ENCODE assay signal across 9 cellular contexts in the genomic region with DNA sequence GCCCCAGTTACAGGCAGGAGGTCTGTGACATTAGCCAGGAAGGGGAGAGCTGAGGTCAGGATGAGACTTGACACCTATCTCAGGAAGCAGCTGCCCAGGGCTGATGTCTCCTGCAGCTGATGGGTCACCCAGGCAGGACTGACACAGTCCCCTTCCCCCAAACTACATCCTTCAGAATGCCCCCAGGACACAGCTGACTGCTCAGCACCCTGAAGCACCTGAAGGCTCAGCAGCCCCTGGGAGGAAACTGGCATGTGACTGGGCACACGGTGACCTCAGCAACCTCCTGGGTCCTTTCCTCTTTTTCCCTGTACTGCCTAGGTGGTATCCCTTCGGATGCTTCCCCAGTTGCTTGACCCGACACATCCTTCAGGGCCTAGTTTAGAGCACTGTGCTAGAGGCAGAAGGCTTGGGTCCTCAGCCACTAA. TPM values are rescaled to one million over a fixed set of nuclear protein-coding genes. Genes with fewer than 3 reads are reported as not detected.
A peak's percentile ranks its signal among the peaks of the same experiment; 100 is the strongest.
DNase-seq lines count a peak whose midpoint lies in the region; ATAC-seq and TF ChIP-seq lines count a peak whose summit lies in the region.
"Had no signal": no experiment of that assay in that cellular context is flagged by ENCODE, and none has a peak within 500 bp of the region (broad histone marks: within the 10 kb centered on the region; RNA-seq: fewer than 3 reads in every experiment).

No MANE protein-coding gene starts in this region.

- peak overlapping the region; percentile 77 for H3K4me3 Mint-ChIP-seq in activated CD8-positive, alpha-beta memory T cell treated with anti-CD3 and anti-CD28 coated beads, Interleukin-2, amount 10 ng/mL, durations not matched to agents 7 days and 5 days

- WGBS in right lobe of liver (ENCODE audit: insufficient coverage, low coverage, low lambda C conversion rate, missing lambda C conversion rate): 16% methylated on average over 3 of the region's 3 CpGs
- WGBS in thyroid gland, 2 donors: 52 to 88% methylated on average over 3 of the region's 3 CpGs

- TF ChIP-seq POLR2A in right lobe of liver (IDR thresholded peaks at IDR 0.05) (no peak), thyroid gland (IDR thresholded peaks at IDR 0.05) (no peak)

- no peaks in the 10 kb centered on the region for H3K36me3 Mint-ChIP-seq in activated CD8-positive, alpha-beta memory T cell treated with anti-CD3 and anti-CD28 coated beads, Interleukin-2, amount 10 ng/mL, durations not matched to agents 7 days and 5 days

- intact Hi-C loops in right lobe of liver (cut with DNase I) (no loop called here), thyroid gland (cut with DNase I) (no loop called here)

- peak overlapping the region; percentile 91 to 99 (median 97) for H3K27ac ChIP-seq in right lobe of liver
- peak overlapping the region; percentile 93 to 98 (median 97) for H3K27ac ChIP-seq in thyroid gland

- H3K9me3 ChIP-seq in right lobe of liver: no peaks in the 10 kb centered on the region
- no peaks in the 10 kb centered on the region for H3K9me3 ChIP-seq in thyroid gland

- H3K4me1 Mint-ChIP-seq in activated CD8-positive, alpha-beta memory T cell treated with anti-CD3 and anti-CD28 coated beads, Interleukin-2, amount 10 ng/mL, durations not matched to agents 7 days and 5 days: peaks cover 45% of the 10 kb centered on the region

- TF ChIP-seq CTCF in astrocyte of the spinal cord (IDR thresholded peaks at IDR 0.05; ENCODE audit: low read depth, low read length) (no peak), right lobe of liver (IDR thresholded peaks at IDR 0.05) (no peak), thyroid gland (IDR thresholded peaks at IDR 0.05) (no peak)

- H3K27me3 ChIP-seq in right lobe of liver: no peaks in the 10 kb centered on the region
- no peaks in the 10 kb centered on the region for H3K27me3 ChIP-seq in thyroid gland

- in situ Hi-C loops in astrocyte of the spinal cord (cut with HindIII; ENCODE audit: low sequenced_read_pairs): no loop called here

- H3K36me3 ChIP-seq in right lobe of liver (no peaks in the 10 kb centered on the region), thyroid gland (no peaks in the 10 kb centered on the region)

- H3K4me3 ChIP-seq in astrocyte of the spinal cord (ENCODE audit: low read depth, low read length) (peak overlapping the region; percentile 89), right lobe of liver (peak overlapping the region; percentile 78 to 90 (median 84)), thyroid gland (replicated peaks in 1 of 3) (peak overlapping the region in 2 of 3 donors; percentile 0 to 68)

- H3K4me1 ChIP-seq in right lobe of liver (peaks cover 0 to 25% (median 3%) of the 10 kb centered on the region in 4 donors), thyroid gland (peaks cover 57 to 66% of the 10 kb centered on the region in 2 donors)

- H3K9me3 Mint-ChIP-seq in activated CD8-positive, alpha-beta memory T cell treated with anti-CD3 and anti-CD28 coated beads, Interleukin-2, amount 10 ng/mL, durations not matched to agents 7 days and 5 days (ENCODE audit: low read depth): no peaks in the 10 kb centered on the region

- no peak for ATAC-seq in activated CD8-positive, alpha-beta memory T cell treated with anti-CD3 and anti-CD28 coated beads, Interleukin-2, amount 10 ng/mL, durations not matched to agents 7 days and 5 days
- ATAC-seq in right lobe of liver: no peak
- ATAC-seq in GM19455 (IDR thresholded peaks at IDR 0.05; ENCODE audit: unreplicated experiment): no peak
- ATAC-seq in HG02759 (IDR thresholded peaks at IDR 0.05; ENCODE audit: unreplicated experiment): no peak

- no peaks in the 10 kb centered on the region for H3K27me3 Mint-ChIP-seq in activated CD8-positive, alpha-beta memory T cell treated with anti-CD3 and anti-CD28 coated beads, Interleukin-2, amount 10 ng/mL, durations not matched to agents 7 days and 5 days

- no peak overlapping the region for H3K27ac Mint-ChIP-seq in activated CD8-positive, alpha-beta memory T cell treated with anti-CD3 and anti-CD28 coated beads, Interleukin-2, amount 10 ng/mL, durations not matched to agents 7 days and 5 days

- CTCF ChIA-PET in activated CD8-positive, alpha-beta memory T cell treated with anti-CD3 and anti-CD28 coated beads, Interleukin-2, amount 10 ng/mL, durations not matched to agents 7 days and 5 days (lab: Charles Lee): interaction anchor here (1.1 to 4.3 kb wide), 11 partner anchors 10 to 91 kb away, joined by 3 to 39 read pairs (median 6); a partner anchor contains a TSS

- no peak for DNase-seq in activated CD8-positive, alpha-beta memory T cell treated with anti-CD3 and anti-CD28 coated beads, Interleukin-2, amount 10 ng/mL, durations not matched to agents 7 days and 5 days
- no peak for DNase-seq in activated CD8-positive, alpha-beta memory T cell treated with anti-CD3 and anti-CD28 coated beads for 24 hours
- DNase-seq in astrocyte of the spinal cord (ENCODE audit: low read depth, low spot score): no peak
- no peak for DNase-seq in right lobe of liver
- DNase-seq in thyroid gland: peak; percentile 38 to 39
- DNase-seq in ureter (ENCODE audit: low spot score): no peak

RNA-seq across cellular contexts. Expression of a gene that starts 1.9 kb away (rescaled TPM):
- total RNA-seq in activated CD8-positive, alpha-beta memory T cell treated with anti-CD3 and anti-CD28 coated beads, Interleukin-2, amount 10 ng/mL, durations not matched to agents 7 days and 5 days: 10 to 100 TPM; 15.0 to 50.7 TPM
- total RNA-seq in right lobe of liver: 100 to 1,000 TPM in 4 of 6 experiments, 10 to 100 TPM in 2; 84.3 to 373 (median 116) TPM
- 100 to 1,000 TPM in 1 of 4 donors, 10 to 100 TPM in 3; 35.5 to 101 (median 63.3) TPM for total RNA-seq in thyroid gland
- 215 TPM for total RNA-seq in ureter

RNA-seq across cellular contexts. Expression of a gene that starts 16.7 kb away (rescaled TPM):
- 10 to 100 TPM; 19.6 to 24.9 TPM for total RNA-seq in activated CD8-positive, alpha-beta memory T cell treated with anti-CD3 and anti-CD28 coated beads, Interleukin-2, amount 10 ng/mL, durations not matched to agents 7 days and 5 days
- total RNA-seq in right lobe of liver (10 to 100 TPM; 16.6 to 26.2 (median 20.8) TPM), thyroid gland (10 to 100 TPM; 52.7 to 86.1 (median 76.6) TPM), ureter (28.8 TPM)

RNA-seq across cellular contexts. Expression of a gene that starts 31.8 kb away (rescaled TPM):
- total RNA-seq in activated CD8-positive, alpha-beta memory T cell treated with anti-CD3 and anti-CD28 coated beads, Interleukin-2, amount 10 ng/mL, durations not matched to agents 7 days and 5 days: under 1 TPM in 1 of 2 experiments, not detected in 1; 0.15 TPM
- total RNA-seq in right lobe of liver: not detected
- not detected for total RNA-seq in thyroid gland
- total RNA-seq in ureter: 1.2 TPM
- total RNA-seq: NCI-H460 had no signal

RNA-seq across cellular contexts. Expression of a gene that starts 38.2 kb away (rescaled TPM):
- total RNA-seq in activated CD8-positive, alpha-beta memory T cell treated with anti-CD3 and anti-CD28 coated beads, Interleukin-2, amount 10 ng/mL, durations not matched to agents 7 days and 5 days: 1 to 10 TPM in 1 of 2 experiments, under 1 TPM in 1; 0.64 to 2.2 TPM
- total RNA-seq in right lobe of liver (not detected), thyroid gland (1 to 10 TPM in 1 of 4 donors, not detected in 3; 1.2 TPM), ureter (not detected)
- total RNA-seq: NCI-H460 had no signal

RNA-seq across cellular contexts. Expression of a gene that starts 39.7 kb away (rescaled TPM):
- not detected for total RNA-seq in activated CD8-positive, alpha-beta memory T cell treated with anti-CD3 and anti-CD28 coated beads, Interleukin-2, amount 10 ng/mL, durations not matched to agents 7 days and 5 days
- total RNA-seq in right lobe of liver (not detected), thyroid gland (not detected), ureter (not detected)
- total RNA-seq: NCI-H460 had no signal

Comparison
In these comparisons a context has a peak if more than half of its experiments do, and no peak if none do; other contexts are left out.
1. DNase-seq: peak in thyroid gland (2 of 2); none in activated CD8-positive, alpha-beta memory T cell treated with anti-CD3 and anti-CD28 coated beads, Interleukin-2, amount 10 ng/mL, durations not matched to agents 7 days and 5 days (single experiment), activated CD8-positive, alpha-beta memory T cell treated with anti-CD3 and anti-CD28 coated beads for 24 hours (single experiment), astrocyte of the spinal cord (single experiment), right lobe of liver (0 of 3) and ureter (single experiment).
2. H3K4me3 ChIP-seq: peak in every context shown above with its lines; median percentile 89 in astrocyte of the spinal cord; 84 in right lobe of liver; 34 in thyroid gland.